11 cellular contexts compared by ENCODE assay signal in the genomic region with DNA sequence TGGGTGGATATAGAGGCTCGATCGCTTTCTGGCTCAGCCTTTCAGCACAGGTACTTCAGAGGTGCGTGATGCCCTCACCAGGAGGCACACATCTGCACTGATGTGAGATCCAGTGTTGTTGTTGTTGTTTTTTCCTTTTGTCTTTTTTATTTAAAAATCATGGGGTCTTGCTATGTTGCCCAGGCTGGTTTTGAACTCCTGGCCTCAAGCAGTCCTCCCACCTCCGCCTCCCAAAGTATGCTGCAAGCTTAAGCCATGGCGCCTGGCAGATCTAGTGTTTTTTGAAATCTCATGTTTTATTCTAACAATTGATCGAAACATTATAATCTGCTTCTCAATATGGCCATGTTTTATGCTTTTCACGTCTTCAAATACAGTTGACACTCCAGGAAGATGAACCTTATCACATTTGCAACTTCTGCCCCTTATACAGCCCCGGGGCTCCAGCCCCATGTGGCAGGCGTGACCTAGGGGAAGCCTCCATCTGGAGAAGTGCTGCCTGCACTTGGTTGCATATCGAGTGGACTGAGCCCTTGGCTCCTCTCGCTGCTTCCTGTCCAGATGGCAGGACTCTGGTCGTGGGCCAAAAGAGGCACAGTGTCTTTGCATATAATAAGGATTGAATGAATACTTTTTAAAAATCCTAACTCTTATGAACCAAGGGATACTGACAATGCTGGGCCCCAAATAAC.
DNase-seq lines count a peak whose midpoint lies in the region; ATAC-seq and TF ChIP-seq lines count a peak whose summit lies in the region.
"Had no signal": no experiment of that assay in that cellular context is flagged by ENCODE, and none has a peak within 500 bp of the region (broad histone marks: within the 10 kb centered on the region; RNA-seq: fewer than 3 reads in every experiment).

No MANE protein-coding gene starts in this region.

- H3K36me3 ChIP-seq in endodermal cell (ENCODE audit: control insufficient read depth, insufficient read depth, low read length) (no peaks in the 10 kb centered on the region), osteoblast (ENCODE audit: insufficient read depth, low read length) (no peaks in the 10 kb centered on the region)

- H3K27me3 Mint-ChIP-seq in endodermal cell (ENCODE audit: insufficient read depth), result no peaks in the 10 kb centered on the region
- H3K27me3 Mint-ChIP-seq: central memory CD8-positive, alpha-beta T cell had no signal

- peak overlapping the region; percentile 2 for H3K27ac ChIP-seq in endodermal cell (ENCODE audit: low read depth, low read length)
- H3K27ac ChIP-seq in osteoblast (ENCODE audit: low read depth, low read length), result no peak overlapping the region
- H3K27ac ChIP-seq: HL-60 had no signal

- H3K27me3 ChIP-seq in endodermal cell (ENCODE audit: control insufficient read depth, insufficient read depth, low read length, poor library complexity, severe bottlenecking) (no peaks in the 10 kb centered on the region), osteoblast (ENCODE audit: insufficient read depth, low read length) (no peaks in the 10 kb centered on the region)

- DNase-seq in D341Med (ENCODE audit: low spot score) (peak; percentile 65), NCI-H2196 treated with DMSO at 0.1 percent for 48 hours (lab: John Stamatoyannopoulos, UW; ENCODE audit: unreplicated experiment) (peak; percentile 27), endodermal cell (no peak), osteoblast (ENCODE audit: insufficient read length, low spot score, missing footprints) (peak; percentile 65), cortex of kidney (lab: John Stamatoyannopoulos, UW) (no peak), NCI-H187 (lab: John Stamatoyannopoulos, UW) (no peak)

- H3K36me3 Mint-ChIP-seq in endodermal cell (ENCODE audit: low read depth), result peaks cover 9% of the 10 kb centered on the region

- peaks cover 5% of the 10 kb centered on the region for H3K4me1 Mint-ChIP-seq in endodermal cell

- no peaks in the 10 kb centered on the region for H3K9me3 Mint-ChIP-seq in endodermal cell
- H3K9me3 Mint-ChIP-seq: central memory CD8-positive, alpha-beta T cell; nephron had no signal

- no peak overlapping the region for H3K4me3 Mint-ChIP-seq in endodermal cell
- H3K4me3 Mint-ChIP-seq: central memory CD8-positive, alpha-beta T cell; nephron had no signal

- H2AFZ ChIP-seq in osteoblast (ENCODE audit: low read length), result no peak overlapping the region

- no peak for ATAC-seq in GM21786 (IDR thresholded peaks at IDR 0.05; ENCODE audit: unreplicated experiment)
- ATAC-seq in GM18867 (IDR thresholded peaks at IDR 0.05; ENCODE audit: unreplicated experiment), result no peak

- H3K27ac Mint-ChIP-seq in endodermal cell, result no peak overlapping the region

- TF ChIP-seq CTCF in endodermal cell (conservative IDR thresholded peaks at IDR 0.05) (no peak), osteoblast (IDR thresholded peaks at IDR 0.05; ENCODE audit: extremely low read depth, low read depth, low read length) (no peak)

- H3K4me1 ChIP-seq in endodermal cell (ENCODE audit: control insufficient read depth, insufficient read depth, low read length) (peaks cover 2% of the 10 kb centered on the region), osteoblast (ENCODE audit: insufficient read depth, low read length) (no peaks in the 10 kb centered on the region)

- H3K4me3 ChIP-seq in endodermal cell (ENCODE audit: low read length) (no peak overlapping the region), osteoblast (ENCODE audit: insufficient read depth, low read length) (no peak overlapping the region)

- H3K9me3 ChIP-seq in endodermal cell (ENCODE audit: control insufficient read depth, low read length) (no peaks in the 10 kb centered on the region), osteoblast (ENCODE audit: low read depth, low read length) (no peaks in the 10 kb centered on the region)

- WGBS in endodermal cell (ENCODE audit: insufficient coverage in 1 of 2, insufficient read length in 1 of 2), 2 experiments, result 92 to 93% methylated on average over 7 to 12 of the region's 12 CpGs

- H3K79me2 ChIP-seq in osteoblast (ENCODE audit: insufficient read depth, low read length), result peaks cover 8% of the 10 kb centered on the region

- H3K9ac ChIP-seq in endodermal cell (ENCODE audit: extremely low read depth, low read length, poor library complexity, severe bottlenecking), result no peak overlapping the region

- H3K4me2 ChIP-seq in osteoblast (ENCODE audit: insufficient read depth, low read length), result no peak overlapping the region

- H4K20me1 ChIP-seq in osteoblast (ENCODE audit: insufficient read depth, low read length), result peaks cover 6% of the 10 kb centered on the region

Comparison
In these comparisons a context has a peak if more than half of its experiments do, and no peak if none do; other contexts are left out.
1. DNase-seq: peak in D341Med (single experiment), NCI-H2196 treated with DMSO at 0.1 percent for 48 hours (single experiment) and osteoblast (single experiment); none in endodermal cell (single experiment), cortex of kidney (single experiment) and NCI-H187 (0 of 2).